20 cellular contexts compared by ENCODE assay signal in the genomic region with DNA sequence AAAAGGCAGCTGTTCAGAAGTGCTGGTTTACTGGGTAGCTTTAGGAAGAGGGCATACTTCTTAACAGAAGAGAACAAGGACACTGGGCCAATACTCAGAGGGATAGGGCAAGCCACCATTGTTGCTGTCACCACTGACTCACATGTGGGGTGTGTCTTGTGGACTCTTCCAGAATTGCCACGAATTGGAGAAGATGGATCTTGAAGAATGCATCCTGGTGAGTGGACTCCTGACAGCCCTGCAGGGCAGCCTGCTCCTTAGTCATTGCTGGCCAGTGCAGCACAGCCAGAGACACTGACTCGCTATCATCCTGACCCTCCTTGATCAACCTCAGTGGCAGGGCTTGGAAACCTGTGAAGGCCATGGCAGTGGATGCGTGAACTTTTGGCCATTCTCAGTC.
DNase-seq lines count a peak whose midpoint lies in the region; ATAC-seq, FAIRE-seq and TF ChIP-seq lines count a peak whose summit lies in the region.
"Had no signal": no experiment of that assay in that cellular context is flagged by ENCODE, and none has a peak within 500 bp of the region (broad histone marks: within the 10 kb centered on the region; RNA-seq: fewer than 3 reads in every experiment).

No MANE protein-coding gene starts in this region.

- TF ChIP-seq EP300 in GM12878 (IDR thresholded peaks at IDR 0.05; ENCODE audit: borderline replicate concordance in 1 of 2, control insufficient read depth in 1 of 2, low read depth in 2 of 2, low read length in 2 of 2), result no peak

- BruUV-seq in GM12878 (replicated peaks; lab: Mats Ljungman, UMichigan), result no TSS peak

- POLR2A ChIA-PET in GM12878 (lab: Charles Lee), result no interaction called here

- H3K36me3 ChIP-seq in GM12878 (ENCODE audit: control insufficient read depth in 2 of 2, insufficient read depth in 2 of 2, low read length in 1 of 2), result no peaks in the 10 kb centered on the region
- H3K36me3 ChIP-seq: BE2C, ovary had no signal

- peak; percentile 17; the same call in 2 of the 3 replicates for ATAC-seq in GM12878
- no peak for ATAC-seq in activated CD8-positive, alpha-beta memory T cell treated with anti-CD3 and anti-CD28 coated beads, Interleukin-2, amount 10 ng/mL, durations not matched to agents 7 days and 5 days
- ATAC-seq: body of pancreas, lower lobe of right lung had no signal

- H3K4me1 ChIP-seq in GM12878 (ENCODE audit: control insufficient read depth, insufficient read depth, low read length), result no peaks in the 10 kb centered on the region
- H3K4me1 ChIP-seq: BE2C, body of pancreas had no signal

- H3K4me3 ChIP-seq in GM12878, result no peak overlapping the region
- H3K4me3 ChIP-seq: body of pancreas, lower lobe of right lung, ovary, vagina had no signal

- CTCF ChIA-PET in GM12878 (lab: Yijun Ruan, JAX), result interaction anchor here (0.6 to 1.2 kb wide), 3 partner anchors 23 to 676 kb away, joined by 3 to 4 read pairs (median 3); no protein-coding TSS in a partner anchor
- CTCF ChIA-PET in activated CD8-positive, alpha-beta memory T cell treated with anti-CD3 and anti-CD28 coated beads, Interleukin-2, amount 10 ng/mL, durations not matched to agents 7 days and 5 days (lab: Charles Lee), result interaction anchor here (0.5 to 1.2 kb wide), 2 partner anchors 247 to 1327 kb away, joined by 3 to 4 read pairs; no protein-coding TSS in a partner anchor

- H3K27me3 Mint-ChIP-seq in activated CD8-positive, alpha-beta memory T cell treated with anti-CD3 and anti-CD28 coated beads, Interleukin-2, amount 10 ng/mL, durations not matched to agents 7 days and 5 days, result no peaks in the 10 kb centered on the region

- DNase-seq in AG08396 (ENCODE audit: low spot score) (peak; percentile 55), HK-2 (ENCODE audit: unreplicated experiment) (peak; percentile 27), GM12878 (ENCODE audit: low read depth, low spot score) (no peak), kidney glomerular epithelial cell (lab: John Stamatoyannopoulos, UW) (peak; percentile 12), medulla oblongata (ENCODE audit: extremely low spot score) (no peak), erythroblast (lab: John Stamatoyannopoulos, UW) (no peak), NCI-H82 (lab: John Stamatoyannopoulos, UW) (no peak)
- DNase-seq in activated CD8-positive, alpha-beta memory T cell treated with anti-CD3 and anti-CD28 coated beads, Interleukin-2, amount 10 ng/mL, durations not matched to agents 7 days and 5 days, result no peak
- DNase-seq: activated CD4-positive, alpha-beta T cell treated with anti-CD3 and anti-CD28 coated beads for 1 hour; activated T-cell treated with anti-CD3 and anti-CD28 coated beads, Interleukin-2, amount 50 U/mL, for 1 hour; BE2C; body of pancreas; DND-41; effector CD4-positive, alpha-beta T cell; GOT3; lower lobe of right lung; ovary; stimulated activated CD8-positive, alpha-beta memory T cell treated with anti-CD3 and anti-CD28 coated beads, Interleukin-4, amount 100 ng/mL, for 48 hours; SW 1271 had no signal

- intact Hi-C loops in GM12878 (cut with micrococcal nuclease; ENCODE audit: unreplicated experiment), result no loop called here

- no peak for TF ChIP-seq RAD21 in GM12878 (IDR thresholded peaks at IDR 0.05; ENCODE audit: insufficient read depth, low read depth, low read length)

- no peaks in the 10 kb centered on the region for H3K79me2 ChIP-seq in GM12878 (ENCODE audit: control insufficient read depth, insufficient read depth, low read length)

- no peak overlapping the region for H2AFZ ChIP-seq in GM12878 (ENCODE audit: control insufficient read depth, low read depth, low read length)

- no peak for TF ChIP-seq CTCF in GM12878 (IDR thresholded peaks at IDR 0.05 in 2 of 3, conservative IDR thresholded peaks at IDR 0.05 in 1 of 3; ENCODE audit: control insufficient read depth in 2 of 3, extremely low read depth in 1 of 3, insufficient read depth in 1 of 3, low read depth in 3 of 3, low read length in 3 of 3)

- H3K36me3 Mint-ChIP-seq in activated CD8-positive, alpha-beta memory T cell treated with anti-CD3 and anti-CD28 coated beads, Interleukin-2, amount 10 ng/mL, durations not matched to agents 7 days and 5 days, result no peaks in the 10 kb centered on the region

- no peaks in the 10 kb centered on the region for H3K9me3 ChIP-seq in GM12878 (replicated peaks; ENCODE audit: control insufficient read depth, insufficient read depth, low read length)
- H3K9me3 ChIP-seq: BE2C, body of pancreas, lower lobe of right lung, ovary, vagina had no signal

- no peak overlapping the region for H3K4me3 Mint-ChIP-seq in activated CD8-positive, alpha-beta memory T cell treated with anti-CD3 and anti-CD28 coated beads, Interleukin-2, amount 10 ng/mL, durations not matched to agents 7 days and 5 days

- WGBS in GM12878 (ENCODE audit: insufficient coverage, insufficient replicate concordance, low lambda C conversion rate, missing lambda C conversion rate), result 78% methylated on average over 3 of the region's 3 CpGs

- FAIRE-seq in GM12878 (lab: Jason Lieb, UNC), result no peak

- SMC1A ChIA-PET in GM12878 (lab: Charles Lee; ENCODE audit: uncharacterized antibody, unreplicated experiment), result interaction anchor here (2.2 kb wide), 1 partner anchor 246 kb away, joined by 7 read pairs; no protein-coding TSS in a partner anchor

- no peak overlapping the region for H3K27ac ChIP-seq in GM12878 (ENCODE audit: control insufficient read depth, insufficient read depth)
- H3K27ac ChIP-seq: body of pancreas, lower lobe of right lung, ovary, vagina had no signal

- H3K27me3 ChIP-seq in GM12878 (replicated peaks in 1 of 2; ENCODE audit: control insufficient read depth in 2 of 2, insufficient read depth in 2 of 2, low read length in 1 of 2), result no peaks in the 10 kb centered on the region
- H3K27me3 ChIP-seq: BE2C, body of pancreas, ovary, vagina had no signal

- no peaks in the 10 kb centered on the region for H3K9me3 Mint-ChIP-seq in activated CD8-positive, alpha-beta memory T cell treated with anti-CD3 and anti-CD28 coated beads, Interleukin-2, amount 10 ng/mL, durations not matched to agents 7 days and 5 days (ENCODE audit: low read depth)

- no peaks in the 10 kb centered on the region for H4K20me1 ChIP-seq in GM12878 (ENCODE audit: control insufficient read depth, insufficient read depth)

- peaks cover 2% of the 10 kb centered on the region for H3K4me1 Mint-ChIP-seq in activated CD8-positive, alpha-beta memory T cell treated with anti-CD3 and anti-CD28 coated beads, Interleukin-2, amount 10 ng/mL, durations not matched to agents 7 days and 5 days

- no peak for TF ChIP-seq POLR2A in GM12878 (IDR thresholded peaks at IDR 0.05; ENCODE audit: low read depth, low read length)
- no peak for TF ChIP-seq POLR2A in erythroblast (IDR thresholded peaks at IDR 0.05; ENCODE audit: low read length)

- no peak overlapping the region for H3K9ac ChIP-seq in GM12878 (ENCODE audit: control insufficient read depth, insufficient read depth, low read length)

- RAD21 ChIA-PET in GM12878 (lab: Charles Lee; ENCODE audit: unreplicated experiment), result interaction anchor here (1.3 kb wide), 1 partner anchor 247 kb away, joined by 3 read pairs; no protein-coding TSS in a partner anchor

- in situ Hi-C loops in GM12878 (cut with MboI), result loop anchor here (10.0 kb wide), 1 partner anchor 423 kb away; a partner anchor contains a TSS

- no peak overlapping the region for H3K27ac Mint-ChIP-seq in activated CD8-positive, alpha-beta memory T cell treated with anti-CD3 and anti-CD28 coated beads, Interleukin-2, amount 10 ng/mL, durations not matched to agents 7 days and 5 days

- H3K4me2 ChIP-seq in GM12878 (ENCODE audit: control insufficient read depth, insufficient read depth), result no peak overlapping the region

TF ChIP-seq in GM12878, 131 proteins besides CTCF, POLR2A, EP300 and RAD21 (continues in another document):
- TF ChIP-seq ETV6 (conservative IDR thresholded peaks at IDR 0.05 in 1 of 2, IDR thresholded peaks at IDR 0.05 in 1 of 2; ENCODE audit: borderline replicate concordance in 1 of 2, low read depth in 1 of 2) (no peak), TCF12 (IDR thresholded peaks at IDR 0.05; ENCODE audit: low read depth, low read length) (no peak), SMARCA5 (IDR thresholded peaks at IDR 0.05) (no peak), POLR2AphosphoS2 (IDR thresholded peaks at IDR 0.05; ENCODE audit: low read depth, low read length) (no peak), BACH1 (IDR thresholded peaks at IDR 0.05; ENCODE audit: borderline replicate concordance) (no peak), RELA (IDR thresholded peaks at IDR 0.05; ENCODE audit: borderline replicate concordance, partially characterized antibody) (no peak)
- TF ChIP-seq, protein P1, sequence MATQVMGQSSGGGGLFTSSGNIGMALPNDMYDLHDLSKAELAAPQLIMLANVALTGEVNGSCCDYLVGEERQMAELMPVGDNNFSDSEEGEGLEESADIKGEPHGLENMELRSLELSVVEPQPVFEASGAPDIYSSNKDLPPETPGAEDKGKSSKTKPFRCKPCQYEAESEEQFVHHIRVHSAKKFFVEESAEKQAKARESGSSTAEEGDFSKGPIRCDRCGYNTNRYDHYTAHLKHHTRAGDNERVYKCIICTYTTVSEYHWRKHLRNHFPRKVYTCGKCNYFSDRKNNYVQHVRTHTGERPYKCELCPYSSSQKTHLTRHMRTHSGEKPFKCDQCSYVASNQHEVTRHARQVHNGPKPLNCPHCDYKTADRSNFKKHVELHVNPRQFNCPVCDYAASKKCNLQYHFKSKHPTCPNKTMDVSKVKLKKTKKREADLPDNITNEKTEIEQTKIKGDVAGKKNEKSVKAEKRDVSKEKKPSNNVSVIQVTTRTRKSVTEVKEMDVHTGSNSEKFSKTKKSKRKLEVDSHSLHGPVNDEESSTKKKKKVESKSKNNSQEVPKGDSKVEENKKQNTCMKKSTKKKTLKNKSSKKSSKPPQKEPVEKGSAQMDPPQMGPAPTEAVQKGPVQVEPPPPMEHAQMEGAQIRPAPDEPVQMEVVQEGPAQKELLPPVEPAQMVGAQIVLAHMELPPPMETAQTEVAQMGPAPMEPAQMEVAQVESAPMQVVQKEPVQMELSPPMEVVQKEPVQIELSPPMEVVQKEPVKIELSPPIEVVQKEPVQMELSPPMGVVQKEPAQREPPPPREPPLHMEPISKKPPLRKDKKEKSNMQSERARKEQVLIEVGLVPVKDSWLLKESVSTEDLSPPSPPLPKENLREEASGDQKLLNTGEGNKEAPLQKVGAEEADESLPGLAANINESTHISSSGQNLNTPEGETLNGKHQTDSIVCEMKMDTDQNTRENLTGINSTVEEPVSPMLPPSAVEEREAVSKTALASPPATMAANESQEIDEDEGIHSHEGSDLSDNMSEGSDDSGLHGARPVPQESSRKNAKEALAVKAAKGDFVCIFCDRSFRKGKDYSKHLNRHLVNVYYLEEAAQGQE (IDR thresholded peaks at IDR 0.05; ENCODE audit: low read depth, low read length), result no peak

Comparison
In these comparisons a context has a peak if more than half of its experiments do, and no peak if none do; other contexts are left out.
1. DNase-seq: peak in AG08396 (single experiment), HK-2 (single experiment) and kidney glomerular epithelial cell (single experiment); none in GM12878 (single experiment), medulla oblongata (single experiment), erythroblast (0 of 2), NCI-H82 (single experiment) and activated CD8-positive, alpha-beta memory T cell treated with anti-CD3 and anti-CD28 coated beads, Interleukin-2, amount 10 ng/mL, durations not matched to agents 7 days and 5 days (single experiment).